ENCODE assay signal across 8 cellular contexts in the genomic region with DNA sequence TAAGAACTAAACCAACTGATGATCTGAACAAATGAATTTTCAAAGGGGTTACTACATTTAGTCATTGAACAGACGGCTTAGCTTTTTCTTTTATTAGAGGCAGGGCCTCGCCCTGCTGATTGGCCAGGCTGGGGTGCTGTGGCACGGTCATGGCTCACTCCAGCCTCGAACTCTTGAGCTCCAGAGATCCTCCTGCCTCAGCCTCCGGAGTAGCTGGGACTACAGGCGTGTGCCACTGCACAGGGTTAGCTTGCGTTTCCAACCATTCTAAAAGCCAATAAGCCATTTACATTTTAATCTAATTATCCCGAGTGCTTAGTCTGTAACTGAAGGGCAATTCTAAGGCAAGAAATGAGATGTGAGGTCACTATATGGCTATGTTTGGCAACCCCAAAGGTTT. TPM values are rescaled to one million over a fixed set of nuclear protein-coding genes. Genes with fewer than 3 reads are reported as not detected.
DNase-seq lines count a peak whose midpoint lies in the region; ATAC-seq and TF ChIP-seq lines count a peak whose summit lies in the region.

No MANE protein-coding gene starts in this region.

- DNase-seq in LoVo (ENCODE audit: low spot score) (peak; percentile 32), astrocyte of the spinal cord (ENCODE audit: low read depth, low spot score) (no peak), lower lobe of right lung (no peak), upper lobe of right lung (no peak), cerebellar cortex (ENCODE audit: low spot score) (no peak), pons (ENCODE audit: low spot score) (no peak)

- TF ChIP-seq CTCF in astrocyte of the spinal cord (IDR thresholded peaks at IDR 0.05; ENCODE audit: low read depth, low read length) (no peak), lower lobe of right lung (IDR thresholded peaks at IDR 0.05) (no peak), upper lobe of right lung (IDR thresholded peaks at IDR 0.05) (no peak)

- H4K20me1 ChIP-seq in BLaER1, result peaks cover 31% of the 10 kb centered on the region

- peak overlapping the region; percentile 97 for H3K9ac ChIP-seq in BLaER1

- peak overlapping the region; percentile 99 for H3K27ac ChIP-seq in BLaER1
- H3K27ac ChIP-seq in lower lobe of right lung, result peak overlapping the region; percentile 97
- H3K27ac ChIP-seq in upper lobe of right lung, result peak overlapping the region; percentile 99

- intact Hi-C loops in lower lobe of right lung (cut with DNase I), result no loop called here
- intact Hi-C loops in upper lobe of right lung (cut with DNase I), result no loop called here

- H3K4me1 ChIP-seq in BLaER1, result peaks cover 20% of the 10 kb centered on the region
- H3K4me1 ChIP-seq in lower lobe of right lung, result peaks cover 16% of the 10 kb centered on the region
- H3K4me1 ChIP-seq in upper lobe of right lung, result peaks cover 12% of the 10 kb centered on the region

- H3K4me3 ChIP-seq in BLaER1 (peak overlapping the region; percentile 99), astrocyte of the spinal cord (ENCODE audit: low read depth, low read length) (peak overlapping the region; percentile 90), lower lobe of right lung (peak overlapping the region; percentile 71), upper lobe of right lung (peak overlapping the region; percentile 91)

- no peaks in the 10 kb centered on the region for H3K27me3 ChIP-seq in BLaER1
- no peaks in the 10 kb centered on the region for H3K27me3 ChIP-seq in lower lobe of right lung (ENCODE audit: low read depth)
- no peaks in the 10 kb centered on the region for H3K27me3 ChIP-seq in upper lobe of right lung

- ATAC-seq in lower lobe of right lung, result no peak
- no peak for ATAC-seq in upper lobe of right lung
- ATAC-seq in HG03280 (IDR thresholded peaks at IDR 0.05; ENCODE audit: unreplicated experiment), result no peak

- H3K9me3 ChIP-seq in BLaER1 (no peaks in the 10 kb centered on the region), lower lobe of right lung (no peaks in the 10 kb centered on the region), upper lobe of right lung (no peaks in the 10 kb centered on the region)

- in situ Hi-C loops in astrocyte of the spinal cord (cut with HindIII; ENCODE audit: low sequenced_read_pairs), result no loop called here

- H3K36me3 ChIP-seq in BLaER1 (no peaks in the 10 kb centered on the region), lower lobe of right lung (no peaks in the 10 kb centered on the region), upper lobe of right lung (no peaks in the 10 kb centered on the region)

- H3K4me2 ChIP-seq in BLaER1, result peak overlapping the region; percentile 87

RNA-seq across cellular contexts. Expression of a gene that starts 1.7 kb away (rescaled TPM):
- total RNA-seq in lower lobe of right lung, result 53.2 TPM
- 51.4 TPM for total RNA-seq in upper lobe of right lung
